2 cellular contexts compared by ENCODE assay signal in genomic region chr2:218961651-218962570, GRCh38.
TF ChIP-seq lines count a peak whose summit lies in the region.

No MANE protein-coding gene starts in this region.

TF ChIP-seq in HCT116, 20 proteins besides CTCF, POLR2A, EP300 and RAD21:
- TF ChIP-seq REST (IDR thresholded peaks at IDR 0.05; ENCODE audit: low read depth), result peak; percentile 75
- TF ChIP-seq EGR1 (IDR thresholded peaks at IDR 0.05; ENCODE audit: low read depth), result no peak

TF ChIP-seq in HepG2, 621 proteins besides CTCF, POLR2A, EP300 and RAD21:
- TF ChIP-seq REST (IDR thresholded peaks at IDR 0.05; ENCODE audit: borderline replicate concordance in 1 of 2, low read depth in 1 of 2, low read length in 2 of 2) (peak; percentile 59 to 92), ZNF343 (CRISPR knock-in tag; IDR thresholded peaks at IDR 0.05) (no peak), GLMP (CRISPR knock-in tag; IDR thresholded peaks at IDR 0.05; ENCODE audit: borderline replicate concordance) (peak; percentile 15; the same call in 1 of the 2 replicates), MIER2 (CRISPR knock-in tag; IDR thresholded peaks at IDR 0.05) (peak; percentile 83; the same call in 1 of the 2 replicates)
